ENCODE assay signal across 8 cellular contexts in genomic region chr17:44308320-44308818, GRCh38. TPM values are rescaled to one million over a fixed set of nuclear protein-coding genes. Genes with fewer than 3 reads are reported as not detected.
A peak's percentile ranks its signal among the peaks of the same experiment; 100 is the strongest.
DNase-seq lines count a peak whose midpoint lies in the region; ATAC-seq and TF ChIP-seq lines count a peak whose summit lies in the region.

RUNDC3A (plus strand) TSS chr17:44308601; CDS start chr17:44308833, 232 bp downstream.

- H3K9me3 ChIP-seq in T-helper 17 cell (ENCODE audit: control insufficient read depth, low read length, poor library complexity, severe bottlenecking) (no peaks in the 10 kb centered on the region), thyroid gland (no peaks in the 10 kb centered on the region)

- peaks cover 2% of the 10 kb centered on the region for H3K36me3 Mint-ChIP-seq in T-helper 17 cell (ENCODE audit: low read depth)

- TF ChIP-seq CTCF in thyroid gland (IDR thresholded peaks at IDR 0.05), result no peak

- WGBS in thyroid gland, 2 donors, result 0 to 1% methylated on average over 7 to 18 of the region's 39 CpGs

- intact Hi-C loops in left cardiac atrium (cut with DNase I) (no loop called here), thyroid gland (cut with DNase I) (loop anchor here (5.0 kb wide), 1 partner anchor 199 kb away; no protein-coding TSS in a partner anchor)

- ATAC-seq in T-helper 17 cell (peak; percentile 95), left cardiac atrium (peak; percentile 98 to 99), HG03469 (IDR thresholded peaks at IDR 0.05; ENCODE audit: unreplicated experiment) (no peak)

- H3K27me3 Mint-ChIP-seq in T-helper 17 cell, result peaks cover 37% of the 10 kb centered on the region

- no peaks in the 10 kb centered on the region for H3K36me3 ChIP-seq in thyroid gland

- H3K4me1 ChIP-seq in thyroid gland, result peaks cover 22 to 36% of the 10 kb centered on the region in 2 donors

- peaks cover 9% of the 10 kb centered on the region for H3K4me1 Mint-ChIP-seq in T-helper 17 cell

- H3K27ac ChIP-seq in thyroid gland, result peak within 1 kb of the TSS; percentile 36 to 74 (median 47)

- H3K27me3 ChIP-seq in thyroid gland, result no peaks in the 10 kb centered on the region

- no peak within 1 kb of the TSS for H3K27ac Mint-ChIP-seq in T-helper 17 cell

- peak within 1 kb of the TSS; percentile 74 for H3K4me3 Mint-ChIP-seq in T-helper 17 cell

- peak within 1 kb of the TSS in 1 of 3 donors; percentile 41 for H3K4me3 ChIP-seq in thyroid gland (replicated peaks in 1 of 3)

- DNase-seq in GDM1 (lab: John Stamatoyannopoulos, UW), result peak; percentile 80
- DNase-seq in NCI-H1417 (lab: John Stamatoyannopoulos, UW), result peak; percentile 86 to 94 (median 89)
- DNase-seq in T-helper 17 cell, result peak; percentile 79 to 88 (median 80)
- peak; percentile 19 for DNase-seq in amniotic stem cell (lab: John Stamatoyannopoulos, UW)
- peak; percentile 89 for DNase-seq in left cardiac atrium
- DNase-seq in pons (ENCODE audit: low spot score), result peak; percentile 92
- peak; percentile 87 for DNase-seq in thyroid gland

- no peak for TF ChIP-seq POLR2A in thyroid gland (IDR thresholded peaks at IDR 0.05)

RNA-seq across cellular contexts. Expression of gene RUNDC3A, which starts in this region (rescaled TPM):
- total RNA-seq in T-helper 17 cell (under 1 TPM; 0.37 to 0.55 TPM), left cardiac atrium (1 to 10 TPM in 1 of 2 donors, under 1 TPM in 1; 0.85 to 1.0 TPM), thyroid gland (1 to 10 TPM in 3 of 4 donors, under 1 TPM in 1; 0.89 to 4.1 (median 2.1) TPM)

Comparison
In these comparisons a context has a peak if more than half of its experiments do, and no peak if none do; other contexts are left out.
1. Peak in DNase-seq and ATAC-seq in T-helper 17 cell; RNA of the gene not detected or under 1 TPM.
2. DNase-seq: peak in every context shown above with its lines; median percentile 92 in pons; 89 in NCI-H1417; 89 in left cardiac atrium; 87 in thyroid gland; 80 in GDM1; 80 in T-helper 17 cell; 19 in amniotic stem cell.